Comparison of ENCODE assay signal across 16 cellular contexts in the genomic region with DNA sequence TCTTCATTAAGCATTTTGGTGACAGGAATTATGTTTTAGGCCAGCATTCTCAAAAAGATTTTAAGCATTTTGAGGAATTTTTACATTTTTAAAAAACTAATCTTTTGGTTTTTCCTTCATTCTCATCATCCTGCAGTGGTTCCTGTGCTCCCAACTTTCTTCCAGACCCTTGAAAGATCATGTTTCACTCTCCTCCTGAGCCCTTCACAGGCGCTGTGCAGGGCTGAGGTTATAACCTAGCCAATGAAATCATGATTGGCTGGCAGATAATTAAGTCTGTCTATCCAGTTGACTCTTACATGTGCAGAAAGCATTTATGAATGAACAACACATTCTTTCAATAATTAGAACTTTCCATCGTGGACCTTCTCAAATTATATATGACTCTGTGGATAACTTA.
DNase-seq lines count a peak whose midpoint lies in the region; ATAC-seq and TF ChIP-seq lines count a peak whose summit lies in the region.
"Had no signal": no experiment of that assay in that cellular context is flagged by ENCODE, and none has a peak within 500 bp of the region (broad histone marks: within the 10 kb centered on the region; RNA-seq: fewer than 3 reads in every experiment).

No MANE protein-coding gene starts in this region.

- intact Hi-C loops in breast epithelium (cut with DNase I; ENCODE audit: low total_unique reads) = no loop called here

- H3K9me3 ChIP-seq in thymus (ENCODE audit: control insufficient read depth) (no peaks in the 10 kb centered on the region), breast epithelium (no peaks in the 10 kb centered on the region)
- H3K9me3 ChIP-seq: BLaER1 had no signal

- TF ChIP-seq CTCF in breast epithelium (IDR thresholded peaks at IDR 0.05) = no peak

- no peaks in the 10 kb centered on the region for H3K27me3 ChIP-seq in thymus (ENCODE audit: control insufficient read depth, insufficient read depth)
- H3K27me3 ChIP-seq in breast epithelium = no peaks in the 10 kb centered on the region
- H3K27me3 ChIP-seq: BLaER1 had no signal

- H3K4me1 ChIP-seq in thymus (ENCODE audit: control insufficient read depth, insufficient read depth, low read length) (peaks cover 8% of the 10 kb centered on the region), breast epithelium (no peaks in the 10 kb centered on the region)
- H3K4me1 ChIP-seq: BLaER1 had no signal

- no peak for ATAC-seq in HG03457 (IDR thresholded peaks at IDR 0.05; ENCODE audit: unreplicated experiment)

- peak; percentile 36 for DNase-seq in NCI-H2107 treated with DMSO at 0.1 percent for 48 hours (lab: John Stamatoyannopoulos, UW; ENCODE audit: unreplicated experiment)
- DNase-seq in NCI-H2107 (lab: John Stamatoyannopoulos, UW) = no peak
- peak; percentile 31 for DNase-seq in NCI-H2171 (lab: John Stamatoyannopoulos, UW)
- peak; percentile 15 for DNase-seq in iPS-NIHi11 (ENCODE audit: low spot score)
- no peak for DNase-seq in stimulated activated CD4-positive, alpha-beta T cell treated with anti-CD3 and anti-CD28 coated beads, Interleukin-4, amount 100 ng/mL, for 24 hours
- no peak for DNase-seq in breast epithelium (ENCODE audit: low spot score in 2 of 2)
- DNase-seq: AML-193; CD4-positive, CD25-positive, alpha-beta regulatory T cell; DMS53; GF-D8; GOT3; H9 had no signal

- WGBS in thymus = 96% methylated on average over 2 of the region's 2 CpGs

- H3K4me3 ChIP-seq in thymus (ENCODE audit: low read length) (no peak overlapping the region), breast epithelium (no peak overlapping the region)
- H3K4me3 ChIP-seq: BLaER1 had no signal

- H3K36me3 ChIP-seq in thymus (ENCODE audit: control insufficient read depth, insufficient read depth) (no peaks in the 10 kb centered on the region), breast epithelium (no peaks in the 10 kb centered on the region)
- H3K36me3 ChIP-seq: BLaER1 had no signal

- no peak for TF ChIP-seq POLR2A in breast epithelium (IDR thresholded peaks at IDR 0.05)

- H3K27ac ChIP-seq in thymus (ENCODE audit: low read depth) (peak overlapping the region; percentile 53), breast epithelium (no peak overlapping the region)
- H3K27ac ChIP-seq: 22Rv1, BLaER1 had no signal

Comparison
In these comparisons a context has a peak if more than half of its experiments do, and no peak if none do; other contexts are left out.
1. DNase-seq: peak in NCI-H2107 treated with DMSO at 0.1 percent for 48 hours (single experiment), NCI-H2171 (single experiment) and iPS-NIHi11 (single experiment); none in NCI-H2107 (single experiment), stimulated activated CD4-positive, alpha-beta T cell treated with anti-CD3 and anti-CD28 coated beads, Interleukin-4, amount 100 ng/mL, for 24 hours (single experiment) and breast epithelium (0 of 2).